19 cellular contexts compared by ENCODE assay signal in genomic region chr16:894841-895240, GRCh38.
A peak's percentile ranks its signal among the peaks of the same experiment; 100 is the strongest.
DNase-seq lines count a peak whose midpoint lies in the region; ATAC-seq and TF ChIP-seq lines count a peak whose summit lies in the region.
"Had no signal": no experiment of that assay in that cellular context is flagged by ENCODE, and none has a peak within 500 bp of the region (broad histone marks: within the 10 kb centered on the region; RNA-seq: fewer than 3 reads in every experiment).

No MANE protein-coding gene starts in this region.

- no peaks in the 10 kb centered on the region for H3K27me3 ChIP-seq in endodermal cell (ENCODE audit: control insufficient read depth, insufficient read depth, low read length, poor library complexity, severe bottlenecking)
- no peaks in the 10 kb centered on the region for H3K27me3 ChIP-seq in Peyer's patch
- H3K27me3 ChIP-seq in MG63: no peaks in the 10 kb centered on the region
- H3K27me3 ChIP-seq: foreskin keratinocyte, vagina had no signal

- H3K4me3 ChIP-seq in endodermal cell (ENCODE audit: low read length) (no peak overlapping the region), Peyer's patch (no peak overlapping the region), MG63 (no peak overlapping the region)
- H3K4me3 ChIP-seq: vagina had no signal

- H3K27me3 Mint-ChIP-seq in activated CD8-positive, alpha-beta T cell treated with anti-CD3 and anti-CD28 coated beads for 36 hours: no peaks in the 10 kb centered on the region
- no peaks in the 10 kb centered on the region for H3K27me3 Mint-ChIP-seq in activated CD8-positive, alpha-beta T cell treated with anti-CD3 and anti-CD28 coated beads, Interleukin-2, amount 10 ng/mL, durations not matched to agents 7 days and 5 days (ENCODE audit: low read depth)
- no peaks in the 10 kb centered on the region for H3K27me3 Mint-ChIP-seq in endodermal cell (ENCODE audit: insufficient read depth)

- H3K9me3 ChIP-seq in endodermal cell (ENCODE audit: control insufficient read depth, low read length) (no peaks in the 10 kb centered on the region), Peyer's patch (no peaks in the 10 kb centered on the region), MG63 (no peaks in the 10 kb centered on the region)
- H3K9me3 ChIP-seq: vagina had no signal

- H3K27ac Mint-ChIP-seq in activated CD8-positive, alpha-beta T cell treated with anti-CD3 and anti-CD28 coated beads for 36 hours: no peak overlapping the region
- no peak overlapping the region for H3K27ac Mint-ChIP-seq in activated CD8-positive, alpha-beta T cell treated with anti-CD3 and anti-CD28 coated beads, Interleukin-2, amount 10 ng/mL, durations not matched to agents 7 days and 5 days
- H3K27ac Mint-ChIP-seq in endodermal cell: no peak overlapping the region
- H3K27ac Mint-ChIP-seq: natural killer cell had no signal

- no peak overlapping the region for H3K27ac ChIP-seq in endodermal cell (ENCODE audit: low read depth, low read length)
- no peak overlapping the region for H3K27ac ChIP-seq in Peyer's patch
- H3K27ac ChIP-seq: C4-2B, foreskin keratinocyte, vagina had no signal

- no peak overlapping the region for H3K9ac ChIP-seq in endodermal cell (ENCODE audit: extremely low read depth, low read length, poor library complexity, severe bottlenecking)

- no peak for TF ChIP-seq POLR2A in Peyer's patch (IDR thresholded peaks at IDR 0.05)

- TF ChIP-seq CTCF in activated CD8-positive, alpha-beta T cell treated with anti-CD3 and anti-CD28 coated beads for 36 hours (IDR thresholded peaks at IDR 0.05): no peak
- TF ChIP-seq CTCF in LNCAP (IDR thresholded peaks at IDR 0.05) (peak; percentile 20; the same call in 1 of the 2 replicates), endodermal cell (conservative IDR thresholded peaks at IDR 0.05) (peak; percentile 54), Peyer's patch (IDR thresholded peaks at IDR 0.05) (no peak)

- no peak overlapping the region for H3K4me3 Mint-ChIP-seq in activated CD8-positive, alpha-beta T cell treated with anti-CD3 and anti-CD28 coated beads for 36 hours
- H3K4me3 Mint-ChIP-seq in activated CD8-positive, alpha-beta T cell treated with anti-CD3 and anti-CD28 coated beads, Interleukin-2, amount 10 ng/mL, durations not matched to agents 7 days and 5 days: no peak overlapping the region
- no peak overlapping the region for H3K4me3 Mint-ChIP-seq in endodermal cell
- H3K4me3 Mint-ChIP-seq: natural killer cell had no signal

- CTCF ChIA-PET in activated CD8-positive, alpha-beta T cell treated with anti-CD3 and anti-CD28 coated beads for 36 hours (lab: Charles Lee): no interaction called here
- CTCF ChIA-PET in activated CD8-positive, alpha-beta T cell treated with anti-CD3 and anti-CD28 coated beads, Interleukin-2, amount 10 ng/mL, durations not matched to agents 7 days and 5 days (lab: Charles Lee): no interaction called here

- H3K36me3 Mint-ChIP-seq in activated CD8-positive, alpha-beta T cell treated with anti-CD3 and anti-CD28 coated beads for 36 hours (ENCODE audit: low read depth): no peaks in the 10 kb centered on the region
- no peaks in the 10 kb centered on the region for H3K36me3 Mint-ChIP-seq in activated CD8-positive, alpha-beta T cell treated with anti-CD3 and anti-CD28 coated beads, Interleukin-2, amount 10 ng/mL, durations not matched to agents 7 days and 5 days (ENCODE audit: low read depth)
- no peaks in the 10 kb centered on the region for H3K36me3 Mint-ChIP-seq in endodermal cell (ENCODE audit: low read depth)
- H3K36me3 Mint-ChIP-seq: natural killer cell had no signal

- 92 to 94% methylated on average over 6 to 24 of the region's 24 CpGs for whole genome bisulfite sequencing in endodermal cell (ENCODE audit: insufficient coverage in 1 of 2, insufficient read length in 1 of 2), 2 experiments

- no peaks in the 10 kb centered on the region for H3K9me3 Mint-ChIP-seq in activated CD8-positive, alpha-beta T cell treated with anti-CD3 and anti-CD28 coated beads for 36 hours
- no peaks in the 10 kb centered on the region for H3K9me3 Mint-ChIP-seq in activated CD8-positive, alpha-beta T cell treated with anti-CD3 and anti-CD28 coated beads, Interleukin-2, amount 10 ng/mL, durations not matched to agents 7 days and 5 days (ENCODE audit: insufficient read depth)
- no peaks in the 10 kb centered on the region for H3K9me3 Mint-ChIP-seq in endodermal cell
- H3K9me3 Mint-ChIP-seq: natural killer cell had no signal

- H3K36me3 ChIP-seq in endodermal cell (ENCODE audit: control insufficient read depth, insufficient read depth, low read length) (no peaks in the 10 kb centered on the region), Peyer's patch (peaks cover 0 to 8% (median 0%) of the 10 kb centered on the region in 3 donors), MG63 (no peaks in the 10 kb centered on the region)

- H3K4me1 ChIP-seq in endodermal cell (ENCODE audit: control insufficient read depth, insufficient read depth, low read length) (no peaks in the 10 kb centered on the region), Peyer's patch (no peaks in the 10 kb centered on the region)
- H3K4me1 ChIP-seq: foreskin keratinocyte, vagina had no signal

- peak; percentile 26 for DNase-seq in activated CD8-positive, alpha-beta T cell treated with anti-CD3 and anti-CD28 coated beads for 36 hours
- DNase-seq in activated CD8-positive, alpha-beta T cell treated with anti-CD3 and anti-CD28 coated beads, Interleukin-2, amount 10 ng/mL, durations not matched to agents 7 days and 5 days: no peak
- DNase-seq in endodermal cell: peak; percentile 74
- peak; percentile 21 for DNase-seq in stimulated activated naive CD8-positive, alpha-beta T cell treated with anti-CD3 and anti-CD28 coated beads, Interleukin-15, Interleukin-2, amounts not matched to agents 100 U/mL and 50 U/mL, for 24 hours
- DNase-seq in Peyer's patch: no peak
- DNase-seq in MG63: no peak
- DNase-seq: ACHN; activated CD8-positive, alpha-beta memory T cell treated with anti-CD3 and anti-CD28 coated beads, Interleukin-2, amount 50 U/mL, for 4 hours; activated effector memory CD4-positive, alpha-beta T cell treated with Interleukin-2 at 50 U/mL for 16 hours; DND-41; foreskin keratinocyte; natural killer cell; NCI-H2227 treated with DMSO at 0.1 percent for 48 hours; NCI-H82; stimulated activated CD4-positive, alpha-beta T cell treated with anti-CD3 and anti-CD28 coated beads, Interleukin-4, amount 100 ng/mL, for 1 hour had no signal

- intact Hi-C loops in activated CD8-positive, alpha-beta T cell treated with anti-CD3 and anti-CD28 coated beads for 36 hours (cut with micrococcal nuclease): no loop called here

- ATAC-seq in activated CD8-positive, alpha-beta T cell treated with anti-CD3 and anti-CD28 coated beads for 36 hours: no peak
- ATAC-seq in activated CD8-positive, alpha-beta T cell treated with anti-CD3 and anti-CD28 coated beads, Interleukin-2, amount 10 ng/mL, durations not matched to agents 7 days and 5 days: no peak
- no peak for ATAC-seq in stimulated activated naive CD8-positive, alpha-beta T cell treated with anti-CD3 and anti-CD28 coated beads, Interleukin-15, Interleukin-2, amounts not matched to agents 100 U/mL and 50 U/mL, for 24 hours
- ATAC-seq in GM21447 (IDR thresholded peaks at IDR 0.05; ENCODE audit: unreplicated experiment): no peak
- ATAC-seq: foreskin keratinocyte, natural killer cell had no signal

- H3K4me1 Mint-ChIP-seq in activated CD8-positive, alpha-beta T cell treated with anti-CD3 and anti-CD28 coated beads for 36 hours (ENCODE audit: low read depth): no peaks in the 10 kb centered on the region
- no peaks in the 10 kb centered on the region for H3K4me1 Mint-ChIP-seq in activated CD8-positive, alpha-beta T cell treated with anti-CD3 and anti-CD28 coated beads, Interleukin-2, amount 10 ng/mL, durations not matched to agents 7 days and 5 days (ENCODE audit: low read depth)
- no peaks in the 10 kb centered on the region for H3K4me1 Mint-ChIP-seq in endodermal cell
- H3K4me1 Mint-ChIP-seq: natural killer cell had no signal

- POLR2A ChIA-PET in activated CD8-positive, alpha-beta T cell treated with anti-CD3 and anti-CD28 coated beads for 36 hours (lab: Charles Lee): no interaction called here
- POLR2A ChIA-PET in activated CD8-positive, alpha-beta T cell treated with anti-CD3 and anti-CD28 coated beads, Interleukin-2, amount 10 ng/mL, durations not matched to agents 7 days and 5 days (lab: Charles Lee): no interaction called here

Comparison
In these comparisons a context has a peak if more than half of its experiments do, and no peak if none do; other contexts are left out.
1. DNase-seq: peak in activated CD8-positive, alpha-beta T cell treated with anti-CD3 and anti-CD28 coated beads for 36 hours (single experiment), endodermal cell (single experiment) and stimulated activated naive CD8-positive, alpha-beta T cell treated with anti-CD3 and anti-CD28 coated beads, Interleukin-15, Interleukin-2, amounts not matched to agents 100 U/mL and 50 U/mL, for 24 hours (single experiment); none in activated CD8-positive, alpha-beta T cell treated with anti-CD3 and anti-CD28 coated beads, Interleukin-2, amount 10 ng/mL, durations not matched to agents 7 days and 5 days (single experiment), Peyer's patch (0 of 3) and MG63 (single experiment).
2. CTCF ChIP-seq: peak in LNCAP (single experiment) and endodermal cell (single experiment); none in activated CD8-positive, alpha-beta T cell treated with anti-CD3 and anti-CD28 coated beads for 36 hours (single experiment) and Peyer's patch (0 of 6).